In genomic region chr10:128545216-128545615, GRCh38 we compare ENCODE assay signal across 9 cellular contexts.
"Had no signal": no experiment of that assay in that cellular context is flagged by ENCODE, and none has a peak within 500 bp of the region (broad histone marks: within the 10 kb centered on the region; RNA-seq: fewer than 3 reads in every experiment).

No MANE protein-coding gene starts in this region.

- H3K27ac Mint-ChIP-seq: H9, HFFc6 had no signal

- H3K4me1 ChIP-seq: HAP-1 had no signal

- H3K4me3 Mint-ChIP-seq: H9, HFFc6 had no signal

- H2AFZ ChIP-seq: GM23248 had no signal

- H3K9ac ChIP-seq: GM23248 had no signal

- FAIRE-seq: H54 had no signal

- H3K36me3 ChIP-seq: HAP-1 had no signal

- H3K9me3 ChIP-seq: HAP-1 had no signal

- H3K9me3 Mint-ChIP-seq: H9 had no signal

- ATAC-seq: HCT116 had no signal

- DNase-seq: GM23248, GOT3, H7, H9, HCEC 1CT, HFFc6 had no signal

- H3K4me3 ChIP-seq: GM23248, HAP-1 had no signal

- H3K27ac ChIP-seq: GM23248 had no signal
